Comparison of ENCODE assay signal across 18 cellular contexts in the genomic region with DNA sequence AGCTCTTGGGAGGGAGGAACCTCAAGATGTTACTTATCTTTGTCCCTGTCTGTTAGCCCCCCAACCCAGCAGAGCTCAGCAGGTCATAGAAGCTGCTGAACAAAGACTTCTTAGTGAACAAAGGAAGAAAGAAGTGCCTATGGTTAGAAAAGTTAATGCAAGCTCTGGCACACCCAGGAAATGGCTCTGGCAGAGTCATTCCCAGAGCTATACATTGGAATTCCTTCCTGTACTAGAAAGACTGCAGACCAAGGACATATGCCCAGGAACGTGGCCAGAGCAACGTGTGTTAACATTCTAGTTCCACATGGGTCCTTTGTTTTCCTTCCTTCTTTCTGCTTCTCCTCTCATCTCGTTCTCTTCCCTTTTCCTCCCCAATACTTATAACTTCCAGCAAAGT.
"Had no signal": no experiment of that assay in that cellular context is flagged by ENCODE, and none has a peak within 500 bp of the region (broad histone marks: within the 10 kb centered on the region; RNA-seq: fewer than 3 reads in every experiment).

No MANE protein-coding gene starts in this region.

- H3K4me1 ChIP-seq: testis, vagina had no signal

- ATAC-seq: activated CD4-positive, CD25-positive, alpha-beta regulatory T cell treated with anti-CD3 and anti-CD28 coated beads, Interleukin-2, amount 50 U/mL, for 24 hours; activated naive CD8-positive, alpha-beta T cell treated with anti-CD3 and anti-CD28 coated beads, Interleukin-2, amount 50 U/mL, for 24 hours; stimulated activated effector memory CD8-positive, alpha-beta T cell treated with anti-CD3 and anti-CD28 coated beads, Interleukin-12 subunit alpha, Interleukin-12 subunit beta, amount 100 ng/mL, for 72 hours had no signal

- H3K9me3 ChIP-seq: right lobe of liver, testis, vagina had no signal

- H3K36me3 ChIP-seq: right lobe of liver, vagina had no signal

- DNase-seq: activated CD4-positive, alpha-beta memory T cell treated with anti-CD3 and anti-CD28 coated beads, Interleukin-2, amount 10 ng/mL, durations not matched to agents 7 days and 5 days; activated CD4-positive, alpha-beta T cell treated with anti-CD3 and anti-CD28 coated beads, Interleukin-2, amount 10 ng/mL, durations not matched to agents 24 days and 14 days; activated gamma-delta T cell; activated naive CD4-positive, alpha-beta T cell treated with anti-CD3 and anti-CD28 coated beads, Interleukin-2, amount 50 U/mL, for 16 hours; activated naive CD8-positive, alpha-beta T cell treated with anti-CD3 and anti-CD28 coated beads, Interleukin-2, amount 50 U/mL, for 24 hours; glutamatergic neuron; mesenchymal stem cell; nephron progenitor cell; right lobe of liver; stimulated activated CD4-positive, alpha-beta T cell treated with anti-CD3 and anti-CD28 coated beads, Interleukin-2, amount 100 ng/mL, for 24 hours; T1000; testis; trophoblast cell had no signal

- H3K27ac ChIP-seq: right lobe of liver, skin epidermis, testis, vagina, VCaP had no signal

- H3K4me3 ChIP-seq: right lobe of liver, skin epidermis, testis, vagina had no signal

- H3K27me3 ChIP-seq: right lobe of liver, testis, vagina had no signal
